Comparison of ENCODE assay signal across 9 cellular contexts in the genomic region with DNA sequence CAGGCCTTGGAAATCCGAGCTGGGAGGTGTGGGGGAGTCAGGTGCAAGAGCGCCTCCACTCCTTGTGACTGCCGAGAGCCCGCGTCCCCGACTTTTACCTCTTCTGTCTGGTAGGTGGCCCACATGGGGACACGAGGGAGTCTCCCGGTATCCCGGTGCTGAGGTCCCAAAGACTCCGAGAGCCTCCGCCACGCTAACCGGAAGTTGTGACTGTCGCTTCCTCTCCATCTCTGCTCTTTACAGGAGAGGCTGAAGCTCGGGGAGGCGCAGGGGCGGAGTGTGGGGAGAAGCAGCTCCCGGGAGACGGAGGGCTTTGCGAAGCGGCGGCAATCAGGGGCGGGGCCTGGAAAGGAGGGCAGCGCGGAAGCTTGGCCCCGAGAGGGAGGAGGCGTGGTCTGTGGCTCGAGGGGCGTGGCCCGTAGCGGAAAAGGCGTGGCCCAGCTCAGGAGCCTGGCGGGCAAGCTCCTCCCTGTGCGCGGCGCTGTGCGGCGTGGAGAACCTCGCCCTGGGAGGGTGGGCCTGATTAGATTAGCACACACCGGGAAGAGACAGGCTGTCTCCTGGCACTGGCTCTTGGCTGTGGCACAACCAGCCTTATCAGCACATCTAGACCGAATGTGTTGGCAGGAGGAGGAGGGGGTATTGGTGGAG.
DNase-seq lines count a peak whose midpoint lies in the region; ATAC-seq and TF ChIP-seq lines count a peak whose summit lies in the region.
"Had no signal": no experiment of that assay in that cellular context is flagged by ENCODE, and none has a peak within 500 bp of the region (broad histone marks: within the 10 kb centered on the region; RNA-seq: fewer than 3 reads in every experiment).

No MANE protein-coding gene starts in this region.

- DNase-seq in GM23338 (ENCODE audit: low spot score) (peak; percentile 87), Right ventricle myocardium superior (peak; percentile 73), renal cortical epithelial cell (ENCODE audit: low read depth) (peak; percentile 44), NK-92 (lab: John Stamatoyannopoulos, UW; ENCODE audit: unreplicated experiment) (no peak), NCI-H1930 (lab: John Stamatoyannopoulos, UW) (no peak), SJCRH30 (no peak)
- DNase-seq: NCI-H187 treated with DMSO at 0.1 percent for 48 hours had no signal

- peaks cover 76% of the 10 kb centered on the region for H3K4me1 Mint-ChIP-seq in GM23338

- peaks cover 44% of the 10 kb centered on the region for H3K36me3 Mint-ChIP-seq in GM23338 (ENCODE audit: low read depth)

- intact Hi-C loops in Right ventricle myocardium superior (cut with DNase I): no loop called here

- H3K4me3 ChIP-seq in GM23338: peak overlapping the region; percentile 41
- H3K4me3 ChIP-seq in SU-DHL-6 (ENCODE audit: insufficient read depth, low read length, poor library complexity, severe bottlenecking): peak overlapping the region; percentile 65
- no peak overlapping the region for H3K4me3 ChIP-seq in SJCRH30

- H3K4me2 ChIP-seq in GM23338 (peak overlapping the region; percentile 62), SU-DHL-6 (ENCODE audit: low read depth, low read length, poor library complexity, severe bottlenecking) (peak overlapping the region; percentile 65)

- H3K27me3 Mint-ChIP-seq in GM23338 (ENCODE audit: insufficient read depth, low read depth, poor library complexity): peaks cover 2% of the 10 kb centered on the region

- H3K27ac ChIP-seq in GM23338 (ENCODE audit: low read depth) (peak overlapping the region; percentile 68), SU-DHL-6 (ENCODE audit: low read depth, low read length) (peak overlapping the region; percentile 91), SJCRH30 (no peak overlapping the region)

- no peaks in the 10 kb centered on the region for H3K27me3 ChIP-seq in GM23338 (ENCODE audit: insufficient read depth)
- H3K27me3 ChIP-seq in SU-DHL-6 (ENCODE audit: low read length): no peaks in the 10 kb centered on the region
- H3K27me3 ChIP-seq in SJCRH30: no peaks in the 10 kb centered on the region

- H3K9me2 ChIP-seq in GM23338 (ENCODE audit: insufficient read depth): no peaks in the 10 kb centered on the region
- H3K9me2 ChIP-seq in SU-DHL-6 (replicated peaks; ENCODE audit: insufficient read depth, low read length): no peaks in the 10 kb centered on the region

- peaks cover 70% of the 10 kb centered on the region for H3K79me2 ChIP-seq in GM23338 (replicated peaks; ENCODE audit: insufficient read depth)
- peaks cover 6% of the 10 kb centered on the region; the same call in 1 of the 2 replicates for H3K79me2 ChIP-seq in SU-DHL-6 (ENCODE audit: insufficient read depth, low read length)

- no peak; a peak in 1 of 4 replicates for TF ChIP-seq CTCF in GM23338 (conservative IDR thresholded peaks at IDR 0.05; ENCODE audit: low read depth in 2 of 2)
- TF ChIP-seq CTCF in SU-DHL-6 (IDR thresholded peaks at IDR 0.05; ENCODE audit: insufficient read depth, low read length, poor library complexity, severe bottlenecking): no peak

- no peak overlapping the region for H3K4me3 Mint-ChIP-seq in GM23338

- H2AFZ ChIP-seq in GM23338 (no peak overlapping the region), SU-DHL-6 (ENCODE audit: low read depth, low read length, severe bottlenecking) (peak overlapping the region; percentile 30)

- no peaks in the 10 kb centered on the region; the same call in 1 of the 2 replicates for H4K20me1 ChIP-seq in GM23338 (replicated peaks; ENCODE audit: insufficient read depth)
- H4K20me1 ChIP-seq in SU-DHL-6 (ENCODE audit: low read depth, low read length): no peaks in the 10 kb centered on the region

- H3K9me3 ChIP-seq in SU-DHL-6 (ENCODE audit: insufficient read depth, low read length) (no peaks in the 10 kb centered on the region), SJCRH30 (replicated peaks) (no peaks in the 10 kb centered on the region)

- peak; percentile 70 for ATAC-seq in GM23338
- peak; percentile 91 for ATAC-seq in Right ventricle myocardium superior (ENCODE audit: poor library complexity)
- ATAC-seq in HG03521 (IDR thresholded peaks at IDR 0.05; ENCODE audit: unreplicated experiment): no peak

- H3K36me3 ChIP-seq in GM23338 (ENCODE audit: insufficient read depth) (0 out of 2 replicates have a peak, but pooled peaks cover 3% of the 10 kb centered on the region), SU-DHL-6 (ENCODE audit: low read length) (no peaks in the 10 kb centered on the region), SJCRH30 (no peaks in the 10 kb centered on the region)

- peaks cover 64% of the 10 kb centered on the region for H3K4me1 ChIP-seq in GM23338 (ENCODE audit: insufficient read depth)
- no peaks in the 10 kb centered on the region for H3K4me1 ChIP-seq in SJCRH30

- H3K27ac Mint-ChIP-seq in GM23338: no peak overlapping the region

- no peaks in the 10 kb centered on the region; the same call in 1 of the 2 replicates for H3F3A ChIP-seq in GM23338 (replicated peaks; ENCODE audit: low read depth)
- peaks cover 26% of the 10 kb centered on the region for H3F3A ChIP-seq in SU-DHL-6 (ENCODE audit: insufficient read depth)

- peak overlapping the region; percentile 79 for H3K9ac ChIP-seq in SU-DHL-6 (ENCODE audit: low read length)

- peaks cover 20% of the 10 kb centered on the region for H3K9me3 Mint-ChIP-seq in GM23338

TF ChIP-seq in GM23338, 12 proteins besides CTCF, POLR2A, EP300 and RAD21:
- TF ChIP-seq, protein P1, sequence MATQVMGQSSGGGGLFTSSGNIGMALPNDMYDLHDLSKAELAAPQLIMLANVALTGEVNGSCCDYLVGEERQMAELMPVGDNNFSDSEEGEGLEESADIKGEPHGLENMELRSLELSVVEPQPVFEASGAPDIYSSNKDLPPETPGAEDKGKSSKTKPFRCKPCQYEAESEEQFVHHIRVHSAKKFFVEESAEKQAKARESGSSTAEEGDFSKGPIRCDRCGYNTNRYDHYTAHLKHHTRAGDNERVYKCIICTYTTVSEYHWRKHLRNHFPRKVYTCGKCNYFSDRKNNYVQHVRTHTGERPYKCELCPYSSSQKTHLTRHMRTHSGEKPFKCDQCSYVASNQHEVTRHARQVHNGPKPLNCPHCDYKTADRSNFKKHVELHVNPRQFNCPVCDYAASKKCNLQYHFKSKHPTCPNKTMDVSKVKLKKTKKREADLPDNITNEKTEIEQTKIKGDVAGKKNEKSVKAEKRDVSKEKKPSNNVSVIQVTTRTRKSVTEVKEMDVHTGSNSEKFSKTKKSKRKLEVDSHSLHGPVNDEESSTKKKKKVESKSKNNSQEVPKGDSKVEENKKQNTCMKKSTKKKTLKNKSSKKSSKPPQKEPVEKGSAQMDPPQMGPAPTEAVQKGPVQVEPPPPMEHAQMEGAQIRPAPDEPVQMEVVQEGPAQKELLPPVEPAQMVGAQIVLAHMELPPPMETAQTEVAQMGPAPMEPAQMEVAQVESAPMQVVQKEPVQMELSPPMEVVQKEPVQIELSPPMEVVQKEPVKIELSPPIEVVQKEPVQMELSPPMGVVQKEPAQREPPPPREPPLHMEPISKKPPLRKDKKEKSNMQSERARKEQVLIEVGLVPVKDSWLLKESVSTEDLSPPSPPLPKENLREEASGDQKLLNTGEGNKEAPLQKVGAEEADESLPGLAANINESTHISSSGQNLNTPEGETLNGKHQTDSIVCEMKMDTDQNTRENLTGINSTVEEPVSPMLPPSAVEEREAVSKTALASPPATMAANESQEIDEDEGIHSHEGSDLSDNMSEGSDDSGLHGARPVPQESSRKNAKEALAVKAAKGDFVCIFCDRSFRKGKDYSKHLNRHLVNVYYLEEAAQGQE (IDR thresholded peaks at IDR 0.05; ENCODE audit: unreplicated experiment): no peak
- TF ChIP-seq POLR2AphosphoS5 (IDR thresholded peaks at IDR 0.05; ENCODE audit: low read depth): 0 out of 2 replicates have a peak, but pooled peaks have one; percentile 45

Comparison
In these comparisons a context has a peak if more than half of its experiments do, and no peak if none do; other contexts are left out.
1. DNase-seq: peak in GM23338 (single experiment), Right ventricle myocardium superior (single experiment) and renal cortical epithelial cell (single experiment); none in NK-92 (single experiment), NCI-H1930 (0 of 2) and SJCRH30 (0 of 2).